ENCODE assay signal across 8 cellular contexts in the genomic region with DNA sequence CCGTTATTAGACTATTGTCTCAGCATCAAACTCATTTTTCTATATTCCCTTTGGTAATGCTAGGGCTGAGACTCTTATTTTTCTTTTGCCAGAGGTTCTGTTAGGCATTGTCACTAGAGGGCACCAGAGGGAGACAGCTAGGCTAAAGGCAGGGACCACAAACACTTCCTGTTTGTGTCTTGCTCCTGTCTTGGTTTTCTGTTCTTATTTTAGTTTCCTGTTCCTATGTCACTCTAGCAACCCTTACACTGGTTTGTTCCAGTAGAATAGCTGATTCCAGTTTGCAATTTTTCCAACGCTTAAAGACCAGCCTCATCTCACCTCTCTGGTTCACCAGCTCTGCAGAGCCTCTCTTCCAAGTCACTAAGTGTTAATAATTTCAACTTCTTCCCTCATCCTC.
A peak's percentile ranks its signal among the peaks of the same experiment; 100 is the strongest.
DNase-seq lines count a peak whose midpoint lies in the region; ATAC-seq, FAIRE-seq and TF ChIP-seq lines count a peak whose summit lies in the region.

No MANE protein-coding gene starts in this region.

- POLR2A ChIA-PET in Caco-2 (lab: Charles Lee) = no interaction called here

- WGBS in thymus = 23% methylated on average over 2 of the region's 2 CpGs

- no peaks in the 10 kb centered on the region for H3K4me1 ChIP-seq in Caco-2
- H3K4me1 ChIP-seq in thymus (ENCODE audit: control insufficient read depth, insufficient read depth, low read length) = no peaks in the 10 kb centered on the region

- H3K27ac Mint-ChIP-seq in Caco-2 (ENCODE audit: unreplicated experiment) = no peak overlapping the region

- H3K9me3 ChIP-seq in Caco-2 = peaks cover 4% of the 10 kb centered on the region
- H3K9me3 ChIP-seq in thymus (ENCODE audit: control insufficient read depth) = no peaks in the 10 kb centered on the region

- H3K9me3 Mint-ChIP-seq in Caco-2 (ENCODE audit: unreplicated experiment) = peaks cover 25% of the 10 kb centered on the region

- no peaks in the 10 kb centered on the region for H3K27me3 Mint-ChIP-seq in Caco-2 (ENCODE audit: insufficient read depth, unreplicated experiment)

- no peaks in the 10 kb centered on the region for H3K27me3 ChIP-seq in Caco-2 (replicated peaks; ENCODE audit: control insufficient read depth, insufficient read depth, low read length)
- no peaks in the 10 kb centered on the region for H3K27me3 ChIP-seq in thymus (ENCODE audit: control insufficient read depth, insufficient read depth)

- H3K4me3 Mint-ChIP-seq in Caco-2 (ENCODE audit: unreplicated experiment) = no peak overlapping the region

- intact Hi-C loops in Caco-2 (cut with micrococcal nuclease; ENCODE audit: unreplicated experiment) = loop anchor here (1.0 to 5.0 kb wide), 5 partner anchors 86 to 946 kb away; no protein-coding TSS in a partner anchor

- H3K27ac ChIP-seq in thymus (ENCODE audit: low read depth) = peak overlapping the region; percentile 68

- BruUV-seq in Caco-2 (replicated peaks; lab: Mats Ljungman, UMichigan) = no TSS peak

- CTCF ChIA-PET in Caco-2 (lab: Charles Lee) = interaction anchor here (0.6 to 1.6 kb wide), 4 partner anchors 13 to 1040 kb away, joined by 3 to 6 read pairs (median 4); no protein-coding TSS in a partner anchor

- ATAC-seq in GM19351 (IDR thresholded peaks at IDR 0.05; ENCODE audit: unreplicated experiment) = peak; percentile 99
- peak; percentile 100 for ATAC-seq in HG03342 (IDR thresholded peaks at IDR 0.05; ENCODE audit: unreplicated experiment)

- peak; percentile 86 to 89 for TF ChIP-seq CTCF in Caco-2 (IDR thresholded peaks at IDR 0.05; ENCODE audit: insufficient read depth in 1 of 2, low read depth in 1 of 2, low read length in 1 of 2, severe bottlenecking in 1 of 2, unreplicated experiment in 1 of 2)

- H3K36me3 Mint-ChIP-seq in Caco-2 (ENCODE audit: insufficient read depth, unreplicated experiment) = no peaks in the 10 kb centered on the region

- peak; percentile 57 to 76 for DNase-seq in Caco-2
- peak; percentile 51 for DNase-seq in NCI-H2227 (lab: John Stamatoyannopoulos, UW; ENCODE audit: unreplicated experiment)
- peak; percentile 57 for DNase-seq in activated CD4-positive, alpha-beta T cell treated with anti-CD3 and anti-CD28 coated beads for 48 hours
- peak; percentile 69 for DNase-seq in mucosa of gallbladder (ENCODE audit: low spot score)

- peak; percentile 46 for FAIRE-seq in endometrium (lab: Jason Lieb, UNC)

- H3K4me1 Mint-ChIP-seq in Caco-2 (ENCODE audit: low read depth, unreplicated experiment) = peaks cover 6% of the 10 kb centered on the region

- no peaks in the 10 kb centered on the region for H3K36me3 ChIP-seq in Caco-2 (ENCODE audit: control insufficient read depth, insufficient read depth, low read length)
- no peaks in the 10 kb centered on the region for H3K36me3 ChIP-seq in thymus (ENCODE audit: control insufficient read depth, insufficient read depth)

- H3K4me3 ChIP-seq in Caco-2 (ENCODE audit: low read depth, low read length) (no peak overlapping the region), thymus (ENCODE audit: low read length) (no peak overlapping the region)
